In genomic region chr14:91911474-91912032, GRCh38 we compare ENCODE assay signal across 8 cellular contexts. TPM values are rescaled to one million over a fixed set of nuclear protein-coding genes. Genes with fewer than 3 reads are reported as not detected.
DNase-seq lines count a peak whose midpoint lies in the region; ATAC-seq, FAIRE-seq and TF ChIP-seq lines count a peak whose summit lies in the region.

No MANE protein-coding gene starts in this region.

- H3K9me3 ChIP-seq in BE2C (no peaks in the 10 kb centered on the region), right lobe of liver (no peaks in the 10 kb centered on the region)

- peak; percentile 63 for TF ChIP-seq CTCF in BE2C (IDR thresholded peaks at IDR 0.05; ENCODE audit: low read depth, low read length)
- peak; percentile 72 for TF ChIP-seq CTCF in bronchial epithelial cell (IDR thresholded peaks at IDR 0.05; ENCODE audit: insufficient read depth, low read length, severe bottlenecking)
- TF ChIP-seq CTCF in right lobe of liver (IDR thresholded peaks at IDR 0.05): peak; percentile 45 to 60 (median 55)

- ATAC-seq in GM19351 (IDR thresholded peaks at IDR 0.05; ENCODE audit: unreplicated experiment) (peak; percentile 53), right lobe of liver (peak; percentile 87 to 92 (median 90))
- ATAC-seq in stimulated activated naive CD8-positive, alpha-beta T cell treated with anti-CD3 and anti-CD28 coated beads, Interleukin-15, Interleukin-2, amounts not matched to agents 100 U/mL and 50 U/mL, for 24 hours: peak; percentile 96

- H3K4me3 Mint-ChIP-seq in T-helper 2 cell treated with Interferon-gamma antibody and Interleukin-4, amounts not matched to agents 5 μg/mL and 100 μg/mL, for 36 hours: no peak overlapping the region

- DNase-seq in BE2C (peak; percentile 28), MV-4-11 (lab: John Stamatoyannopoulos, UW) (peak; percentile 85), bronchial epithelial cell (ENCODE audit: low read depth) (peak; percentile 60), right lobe of liver (no peak), GF-D8 (lab: John Stamatoyannopoulos, UW) (no peak)
- peak; percentile 27 for DNase-seq in T-helper 2 cell treated with Interferon-gamma antibody and Interleukin-4, amounts not matched to agents 5 μg/mL and 100 μg/mL, for 36 hours (ENCODE audit: low spot score)
- peak; percentile 26 for DNase-seq in stimulated activated naive CD8-positive, alpha-beta T cell treated with anti-CD3 and anti-CD28 coated beads, Interleukin-15, Interleukin-2, amounts not matched to agents 100 U/mL and 50 U/mL, for 24 hours

- H3K9me3 Mint-ChIP-seq in T-helper 2 cell treated with Interferon-gamma antibody and Interleukin-4, amounts not matched to agents 5 μg/mL and 100 μg/mL, for 36 hours: no peaks in the 10 kb centered on the region

- no peak for TF ChIP-seq POLR2A in right lobe of liver (IDR thresholded peaks at IDR 0.05)

- H3K4me1 ChIP-seq in BE2C (no peaks in the 10 kb centered on the region), right lobe of liver (peaks cover 0 to 3% (median 0%) of the 10 kb centered on the region in 4 donors)

- intact Hi-C loops in right lobe of liver (cut with DNase I): no loop called here

- H3K27me3 ChIP-seq in BE2C: no peaks in the 10 kb centered on the region
- H3K27me3 ChIP-seq in bronchial epithelial cell (ENCODE audit: control insufficient read depth, insufficient read depth, low read length): no peaks in the 10 kb centered on the region
- H3K27me3 ChIP-seq in right lobe of liver: no peaks in the 10 kb centered on the region

- no peaks in the 10 kb centered on the region for H3K27me3 Mint-ChIP-seq in T-helper 2 cell treated with Interferon-gamma antibody and Interleukin-4, amounts not matched to agents 5 μg/mL and 100 μg/mL, for 36 hours (ENCODE audit: low read depth)

- H3K4me1 Mint-ChIP-seq in T-helper 2 cell treated with Interferon-gamma antibody and Interleukin-4, amounts not matched to agents 5 μg/mL and 100 μg/mL, for 36 hours (ENCODE audit: low read depth): peaks cover 10% of the 10 kb centered on the region

- FAIRE-seq in bronchial epithelial cell (lab: Jason Lieb, UNC): no peak

- no peak overlapping the region for H3K4me3 ChIP-seq in BE2C (ENCODE audit: low read depth, low read length)
- no peak overlapping the region for H3K4me3 ChIP-seq in bronchial epithelial cell (ENCODE audit: low read depth, low read length)
- H3K4me3 ChIP-seq in right lobe of liver: no peak overlapping the region

- WGBS in right lobe of liver (ENCODE audit: insufficient coverage, low coverage, low lambda C conversion rate, missing lambda C conversion rate): 29% methylated on average over 9 of the region's 9 CpGs

- H3K36me3 ChIP-seq in BE2C: no peaks in the 10 kb centered on the region
- no peaks in the 10 kb centered on the region for H3K36me3 ChIP-seq in bronchial epithelial cell (ENCODE audit: control insufficient read depth, insufficient read depth, low read length)
- no peaks in the 10 kb centered on the region for H3K36me3 ChIP-seq in right lobe of liver

- H3K36me3 Mint-ChIP-seq in T-helper 2 cell treated with Interferon-gamma antibody and Interleukin-4, amounts not matched to agents 5 μg/mL and 100 μg/mL, for 36 hours (ENCODE audit: low read depth): no peaks in the 10 kb centered on the region

- no peak overlapping the region for H3K27ac ChIP-seq in right lobe of liver

- peak overlapping the region; percentile 33 for H3K27ac Mint-ChIP-seq in T-helper 2 cell treated with Interferon-gamma antibody and Interleukin-4, amounts not matched to agents 5 μg/mL and 100 μg/mL, for 36 hours

RNA-seq across cellular contexts. Expression of gene FBLN5, which starts 35.9 kb away (rescaled TPM):
- 0.34 TPM for polyA plus RNA-seq in BE2C (2012; ENCODE audit: insufficient read depth, insufficient read length, low read depth)
- total RNA-seq in bronchial epithelial cell: under 0.01 and 0.26 TPM in 2 replicates
- total RNA-seq in right lobe of liver: 10 to 100 TPM in 5 of 6 experiments, 1 to 10 TPM in 1; 6.7 to 36.3 (median 17.8) TPM

RNA-seq across cellular contexts. Expression of gene TC2N, which starts 44.2 kb away (rescaled TPM):
- not detected for polyA plus RNA-seq in BE2C (2012; ENCODE audit: insufficient read depth, insufficient read length, low read depth)
- 46.1 and 48.1 TPM in 2 replicates for total RNA-seq in bronchial epithelial cell
- total RNA-seq in right lobe of liver: 1 to 10 TPM; 1.0 to 6.5 (median 4.3) TPM

Comparison
In these comparisons a context has a peak if more than half of its experiments do, and no peak if none do; other contexts are left out.
1. DNase-seq: peak in BE2C (single experiment), MV-4-11 (single experiment), T-helper 2 cell treated with Interferon-gamma antibody and Interleukin-4, amounts not matched to agents 5 μg/mL and 100 μg/mL, for 36 hours (single experiment), bronchial epithelial cell (single experiment) and stimulated activated naive CD8-positive, alpha-beta T cell treated with anti-CD3 and anti-CD28 coated beads, Interleukin-15, Interleukin-2, amounts not matched to agents 100 U/mL and 50 U/mL, for 24 hours (single experiment); none in right lobe of liver (0 of 3) and GF-D8 (single experiment).
2. Peak in every context shown above with its lines, with median percentiles within 50 percentile points of each other: CTCF ChIP-seq and ATAC-seq.